8 cellular contexts compared by ENCODE assay signal in the genomic region with DNA sequence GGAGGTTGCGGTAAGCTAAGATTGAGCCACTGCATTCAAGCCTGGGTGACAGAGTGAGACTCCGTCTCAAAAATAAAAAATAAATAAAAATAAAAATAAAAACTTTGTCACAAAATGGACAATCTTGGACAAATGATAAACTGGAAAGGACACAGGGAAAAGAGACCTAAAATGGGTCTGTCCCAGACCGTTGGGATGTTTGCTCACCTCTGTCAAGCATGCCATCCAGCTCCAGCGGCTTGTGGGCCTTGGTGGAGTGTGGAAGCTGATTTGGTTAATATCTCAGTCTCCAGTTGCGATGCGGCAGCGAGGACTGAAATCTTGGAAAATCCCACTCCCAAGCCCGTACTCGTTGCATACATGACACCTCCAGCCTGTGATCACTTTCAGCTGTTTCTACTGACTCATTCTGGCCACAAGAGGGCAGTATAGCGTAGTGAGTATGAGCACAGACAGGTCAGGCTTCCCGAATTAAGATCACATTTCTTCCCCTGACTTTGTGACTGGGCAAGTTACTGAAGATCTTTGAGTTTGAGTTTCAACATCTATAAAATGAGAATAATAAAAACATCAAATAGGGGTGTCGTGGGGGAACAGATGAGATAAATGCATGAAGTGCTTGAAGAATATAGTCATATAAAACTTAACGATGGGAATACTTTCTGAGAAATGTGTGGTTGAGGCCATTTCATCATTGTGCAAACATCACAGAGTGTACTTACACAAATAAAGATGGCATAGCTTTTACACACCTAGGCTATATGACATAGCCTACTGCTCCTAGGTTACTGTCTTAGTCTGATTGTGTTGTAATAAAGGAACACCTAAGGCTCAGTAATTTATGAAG. TPM values are rescaled to one million over a fixed set of nuclear protein-coding genes. Genes with fewer than 3 reads are reported as not detected.
DNase-seq lines count a peak whose midpoint lies in the region; ATAC-seq, FAIRE-seq and TF ChIP-seq lines count a peak whose summit lies in the region.

No MANE protein-coding gene starts in this region.

- H3K27ac Mint-ChIP-seq in activated B cell treated with CpG ODN at 0.5 μM for 24 hours = no peak overlapping the region

- H3K36me3 ChIP-seq in A673 (ENCODE audit: insufficient read depth, low read length, poor library complexity, severe bottlenecking) (no peaks in the 10 kb centered on the region), kidney (ENCODE audit: control insufficient read depth in 1 of 2, insufficient read depth in 2 of 2, low read length in 2 of 2) (no peaks in the 10 kb centered on the region)

- H3K4me1 Mint-ChIP-seq in activated B cell treated with CpG ODN at 0.5 μM for 24 hours = no peaks in the 10 kb centered on the region

- ATAC-seq in GM18511 (IDR thresholded peaks at IDR 0.05; ENCODE audit: unreplicated experiment) (peak; percentile 91), HG03103 (IDR thresholded peaks at IDR 0.05; ENCODE audit: low read depth, unreplicated experiment) (peak; percentile 82), activated B cell treated with CpG ODN at 0.5 μM for 24 hours (ENCODE audit: low read depth) (peak; percentile 57)

- no peak overlapping the region for H3K4me3 ChIP-seq in A673 (ENCODE audit: low read depth, low read length, poor library complexity, severe bottlenecking)
- no peak overlapping the region for H3K4me3 ChIP-seq in kidney (ENCODE audit: low read length in 2 of 2)

- no peaks in the 10 kb centered on the region for H3K9me3 Mint-ChIP-seq in activated B cell treated with CpG ODN at 0.5 μM for 24 hours

- DNase-seq in A673 (ENCODE audit: low spot score) (peak; percentile 75), NCI-H2196 (lab: John Stamatoyannopoulos, UW; ENCODE audit: unreplicated experiment) (peak; percentile 72), activated B cell treated with CpG ODN at 0.5 μM for 24 hours (no peak), caudate nucleus (lab: John Stamatoyannopoulos, UW) (peak in 53 of 61 donors; percentile 9 to 92 (median 53)), kidney (no peak)
- DNase-seq in stimulated activated CD4-positive, alpha-beta T cell treated with anti-CD3 and anti-CD28 coated beads, Interleukin-2, amount 100 ng/mL, for 24 hours = peak; percentile 47 to 66

- CTCF ChIA-PET in A673 (lab: Charles Lee) = interaction anchor here (0.7 to 1.4 kb wide), 2 partner anchors 42 to 51 kb away, joined by 7 to 12 read pairs; no protein-coding TSS in a partner anchor
- CTCF ChIA-PET in activated B cell treated with CpG ODN at 0.5 μM for 24 hours (lab: Charles Lee) = interaction anchor here (0.9 to 2.3 kb wide), 6 partner anchors 7 to 870 kb away, joined by 3 to 8 read pairs (median 4); partner anchors contain the start of gene RPSA

- POLR2A ChIA-PET in A673 (lab: Charles Lee; ENCODE audit: low non-redundant PET) (no interaction called here), activated B cell treated with CpG ODN at 0.5 μM for 24 hours (lab: Charles Lee) (interaction anchor here (1.4 kb wide), 1 partner anchor 41 kb away, joined by 4 read pairs; the partner anchor contains the start of gene RPSA)

- no peaks in the 10 kb centered on the region for H3K36me3 Mint-ChIP-seq in activated B cell treated with CpG ODN at 0.5 μM for 24 hours (ENCODE audit: low read depth)

- H3K27ac ChIP-seq in A673 (ENCODE audit: low read depth, low read length, poor library complexity, severe bottlenecking) (no peak overlapping the region), caudate nucleus (ENCODE audit: low read depth, low read length) (peak overlapping the region; percentile 61), kidney (ENCODE audit: low read depth in 2 of 2, low read length in 2 of 2) (no peak overlapping the region)

- H3K4me3 Mint-ChIP-seq in activated B cell treated with CpG ODN at 0.5 μM for 24 hours = no peak overlapping the region

- no TSS peak for BruUV-seq in A673 (replicated peaks; lab: Mats Ljungman, UMichigan)

- intact Hi-C loops in A673 (cut with micrococcal nuclease; ENCODE audit: unreplicated experiment) = loop anchor here (1.0 kb wide), 1 partner anchor 50 kb away; no protein-coding TSS in a partner anchor
- intact Hi-C loops in activated B cell treated with CpG ODN at 0.5 μM for 24 hours (cut with micrococcal nuclease) = loop anchor here (1.0 to 2.0 kb wide), 3 partner anchors 31 to 869 kb away; no protein-coding TSS in a partner anchor
- intact Hi-C loops in kidney (cut with DNase I) = no loop called here

- H3K4me1 ChIP-seq in A673 (ENCODE audit: insufficient read depth, low read length, poor library complexity, severe bottlenecking) (no peaks in the 10 kb centered on the region), kidney (ENCODE audit: control insufficient read depth in 1 of 2, insufficient read depth in 1 of 2, low read depth in 1 of 2, low read length in 2 of 2) (peaks cover 0 to 2% of the 10 kb centered on the region in 2 donors)

- TF ChIP-seq CTCF in A673 (conservative IDR thresholded peaks at IDR 0.05; ENCODE audit: low read depth, low read length) (peak; percentile 69), activated B cell treated with CpG ODN at 0.5 μM for 24 hours (IDR thresholded peaks at IDR 0.05) (peak; percentile 71), kidney (IDR thresholded peaks at IDR 0.05; ENCODE audit: borderline replicate concordance, extremely low read depth, insufficient read depth) (peak; percentile 93)

- no peaks in the 10 kb centered on the region for H3K27me3 ChIP-seq in A673 (replicated peaks; ENCODE audit: insufficient read depth, low read depth, low read length, poor library complexity)

- peaks cover 6% of the 10 kb centered on the region for H3K27me3 Mint-ChIP-seq in activated B cell treated with CpG ODN at 0.5 μM for 24 hours

- FAIRE-seq in kidney (lab: Jason Lieb, UNC) = peak; percentile 96

- H3K9ac ChIP-seq in kidney (ENCODE audit: low read length in 2 of 2) = no peak overlapping the region

- H3K9me3 ChIP-seq in A673 (ENCODE audit: low read depth, low read length, poor library complexity, severe bottlenecking) = no peaks in the 10 kb centered on the region
- H3K9me3 ChIP-seq in kidney (ENCODE audit: control insufficient read depth in 1 of 2, low read length in 2 of 2) = no peaks in the 10 kb centered on the region

RNA-seq across cellular contexts. Expression of gene MOBP, which starts 19.6 kb away (rescaled TPM):
- total RNA-seq in A673 (2021) = 0.19 and 0.22 TPM in 2 replicates
- 0.13 TPM in 1 of 2 replicates, not detected in the other for total RNA-seq in activated B cell treated with CpG ODN at 0.5 μM for 24 hours
- 0.16 TPM for total RNA-seq in kidney
- polyA plus RNA-seq in kidney (ENCODE audit: insufficient read depth, low read depth, low replicate concordance) = not detected

RNA-seq across cellular contexts. Expression of gene RPSA, which starts 41.3 kb away (rescaled TPM):
- total RNA-seq in A673 (2021) (944 and 994 TPM in 2 replicates), activated B cell treated with CpG ODN at 0.5 μM for 24 hours (2,697 and 2,952 TPM in 2 replicates), kidney (806 TPM)
- 1,249 TPM for polyA plus RNA-seq in kidney (ENCODE audit: insufficient read depth, low read depth, low replicate concordance)

Comparison
In these comparisons a context has a peak if more than half of its experiments do, and no peak if none do; other contexts are left out.
1. DNase-seq: peak in A673 (single experiment), NCI-H2196 (single experiment), caudate nucleus (53 of 61) and stimulated activated CD4-positive, alpha-beta T cell treated with anti-CD3 and anti-CD28 coated beads, Interleukin-2, amount 100 ng/mL, for 24 hours (2 of 2); none in activated B cell treated with CpG ODN at 0.5 μM for 24 hours (single experiment) and kidney (single experiment).
2. Peak in every context shown above with its lines, with median percentiles within 50 percentile points of each other: CTCF ChIP-seq and ATAC-seq.